7 cellular contexts compared by ENCODE assay signal in the genomic region with DNA sequence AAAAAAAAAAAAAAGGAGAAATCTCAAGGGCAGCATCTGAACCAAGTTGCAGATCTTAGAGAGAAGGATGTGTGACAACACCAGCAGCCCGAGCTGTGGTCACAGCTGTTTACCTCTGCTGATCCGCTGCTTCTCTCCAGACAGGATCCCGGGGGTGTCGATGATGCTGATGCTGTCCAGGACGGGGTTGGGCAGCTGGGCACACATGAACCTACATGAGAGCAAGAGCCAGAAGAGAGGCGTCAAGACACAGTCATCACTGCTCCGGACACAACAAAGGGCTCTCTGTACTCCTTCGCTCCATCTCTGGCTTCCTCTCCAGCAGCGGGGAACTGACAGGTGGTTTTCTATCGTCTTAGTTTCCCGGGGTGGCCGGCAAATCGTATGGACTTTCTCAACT. TPM values are rescaled to one million over a fixed set of nuclear protein-coding genes. Genes with fewer than 3 reads are reported as not detected.
DNase-seq lines count a peak whose midpoint lies in the region; ATAC-seq and TF ChIP-seq lines count a peak whose summit lies in the region.
"Had no signal": no experiment of that assay in that cellular context is flagged by ENCODE, and none has a peak within 500 bp of the region (broad histone marks: within the 10 kb centered on the region; RNA-seq: fewer than 3 reads in every experiment).

No MANE protein-coding gene starts in this region.

- H3K4me1 ChIP-seq in Karpas-422 (ENCODE audit: low read length) (peaks cover 85% of the 10 kb centered on the region), neutrophil (ENCODE audit: control insufficient read depth in 1 of 2, insufficient read depth in 1 of 2, low read depth in 1 of 2, low read length in 1 of 2) (peaks cover 84 to 90% of the 10 kb centered on the region in 2 experiments)

- H3K4me2 ChIP-seq in Karpas-422 (ENCODE audit: low read depth, low read length, poor library complexity, severe bottlenecking), result peak overlapping the region; percentile 8

- H3K36me3 ChIP-seq in Karpas-422 (ENCODE audit: insufficient read depth, low read length) (peaks cover 23% of the 10 kb centered on the region), neutrophil (peaks cover 39% of the 10 kb centered on the region)

- H4K20me1 ChIP-seq in Karpas-422 (ENCODE audit: insufficient read depth, low read depth, low read length), result peaks cover 47% of the 10 kb centered on the region; the same call in 1 of the 2 replicates

- no peak for TF ChIP-seq CTCF in astrocyte of the cerebellum (IDR thresholded peaks at IDR 0.05; ENCODE audit: low read depth, low read length, missing control alignments)
- TF ChIP-seq CTCF in neutrophil (IDR thresholded peaks at IDR 0.05), result no peak

- H3K27ac ChIP-seq in Karpas-422 (ENCODE audit: low read length), result 0 out of 2 replicates have a peak overlapping the region, but pooled peaks have one; percentile 5
- peak overlapping the region; percentile 99 for H3K27ac ChIP-seq in neutrophil

- H3K9ac ChIP-seq in Karpas-422 (ENCODE audit: low read length), result no peak overlapping the region

- no peaks in the 10 kb centered on the region for H3K9me3 ChIP-seq in Karpas-422 (ENCODE audit: low read length)
- no peaks in the 10 kb centered on the region for H3K9me3 ChIP-seq in neutrophil

- H3K4me3 ChIP-seq in Karpas-422 (ENCODE audit: low read length) (no peak overlapping the region), astrocyte of the cerebellum (ENCODE audit: low read depth, low read length) (peak overlapping the region; percentile 99), neutrophil (ENCODE audit: low read depth in 1 of 2, low read length in 1 of 2) (peak overlapping the region; percentile 78 to 100)

- DNase-seq in Karpas-422, result no peak
- DNase-seq in astrocyte of the cerebellum (ENCODE audit: low read depth), result no peak
- no peak for DNase-seq in left lobe of liver (ENCODE audit: low spot score)
- no peak for DNase-seq in CD1c-positive myeloid dendritic cell (ENCODE audit: extremely low spot score)
- DNase-seq: NCI-H446 treated with DMSO at 0.1 percent for 48 hours had no signal

- in situ Hi-C loops in astrocyte of the cerebellum (cut with HindIII; ENCODE audit: low sequenced_read_pairs), result loop anchor here (25.0 kb wide), 1 partner anchor 112 kb away; a partner anchor contains a TSS

- no peak overlapping the region for H2AFZ ChIP-seq in Karpas-422 (ENCODE audit: low read length)

- H3K79me2 ChIP-seq in Karpas-422 (ENCODE audit: low read length), result peaks cover 79% of the 10 kb centered on the region

- no peak for ATAC-seq in GM18520 (IDR thresholded peaks at IDR 0.05; ENCODE audit: unreplicated experiment)
- no peak for ATAC-seq in left lobe of liver

- no peaks in the 10 kb centered on the region for H3K27me3 ChIP-seq in Karpas-422 (ENCODE audit: low read length)
- H3K27me3 ChIP-seq in neutrophil, result no peaks in the 10 kb centered on the region

- H3K9me2 ChIP-seq in Karpas-422 (replicated peaks; ENCODE audit: insufficient read depth, low read length), result no peaks in the 10 kb centered on the region

RNA-seq across cellular contexts. Expression of a gene that starts 4.1 kb away (rescaled TPM):
- 30.8 and 77.3 TPM in 2 replicates for total RNA-seq in Karpas-422 (2014; rRNA removed; shearing (Covaris generic); ENCODE audit: low replicate concordance)
- 29.9 TPM for total RNA-seq in left lobe of liver

RNA-seq across cellular contexts. Expression of a gene that starts 29.9 kb away (rescaled TPM):
- total RNA-seq in Karpas-422 (2014; rRNA removed; shearing (Covaris generic); ENCODE audit: low replicate concordance), result 0.15 and 0.22 TPM in 2 replicates
- total RNA-seq in left lobe of liver, result 1.2 TPM

RNA-seq across cellular contexts. Expression of a gene that starts 42.7 kb away (rescaled TPM):
- total RNA-seq in Karpas-422 (2014; rRNA removed; shearing (Covaris generic); ENCODE audit: low replicate concordance), result 16.2 and 24.6 TPM in 2 replicates
- total RNA-seq in left lobe of liver, result 34.0 TPM

RNA-seq across cellular contexts. Expression of a gene that starts 50.2 kb away (rescaled TPM):
- 1.8 and 7.5 TPM in 2 replicates for total RNA-seq in Karpas-422 (2014; rRNA removed; shearing (Covaris generic); ENCODE audit: low replicate concordance)
- 9.1 TPM for total RNA-seq in left lobe of liver
